Comparison of ENCODE assay signal across 7 cellular contexts in genomic region chr10:109914966-109915365, GRCh38. TPM values are rescaled to one million over a fixed set of nuclear protein-coding genes. Genes with fewer than 3 reads are reported as not detected.
DNase-seq lines count a peak whose midpoint lies in the region; ATAC-seq, FAIRE-seq and TF ChIP-seq lines count a peak whose summit lies in the region.

No MANE protein-coding gene starts in this region.

- no peak overlapping the region for H3K9ac ChIP-seq in keratinocyte (ENCODE audit: control insufficient read depth, extremely low read depth, insufficient read depth, low read length)

- peak overlapping the region; percentile 93 for H3K27ac ChIP-seq in keratinocyte (ENCODE audit: control insufficient read depth, insufficient read depth, low read length)

- peaks cover 79% of the 10 kb centered on the region for H3K4me1 Mint-ChIP-seq in activated T-cell treated with anti-CD3 and anti-CD28 coated beads, Interleukin-2, amount 50 U/mL, for 4 hours (ENCODE audit: low read depth)

- H3K4me2 ChIP-seq in keratinocyte (ENCODE audit: control insufficient read depth, extremely low read depth, insufficient read depth, low read depth, low read length): peak overlapping the region; percentile 54

- peaks cover 49% of the 10 kb centered on the region for H3K4me1 ChIP-seq in keratinocyte (ENCODE audit: control insufficient read depth, extremely low read depth, insufficient read depth, low read length)

- TF ChIP-seq CTCF in keratinocyte (optimal IDR thresholded peaks at IDR 0.05 in 1 of 3, IDR thresholded peaks at IDR 0.05 in 1 of 3, conservative IDR thresholded peaks at IDR 0.05 in 1 of 3; ENCODE audit: extremely low read depth in 1 of 3, insufficient read depth in 2 of 3, low read length in 3 of 3): no peak

- no peaks in the 10 kb centered on the region for H3K9me3 ChIP-seq in keratinocyte (ENCODE audit: control insufficient read depth, low read depth, low read length)

- no peak overlapping the region for H2AFZ ChIP-seq in keratinocyte (ENCODE audit: control insufficient read depth, low read length)

- H3K36me3 Mint-ChIP-seq in activated T-cell treated with anti-CD3 and anti-CD28 coated beads, Interleukin-2, amount 50 U/mL, for 4 hours (ENCODE audit: insufficient read depth): peaks cover 24% of the 10 kb centered on the region

- peaks cover 3% of the 10 kb centered on the region for H3K9me1 ChIP-seq in keratinocyte (ENCODE audit: control insufficient read depth, extremely low read depth, insufficient read depth, low read length)

- peak; percentile 86 for DNase-seq in LoVo (ENCODE audit: low spot score)
- peak; percentile 36 for DNase-seq in activated T-cell treated with anti-CD3 and anti-CD28 coated beads, Interleukin-2, amount 50 U/mL, for 4 hours
- no peak for DNase-seq in keratinocyte (ENCODE audit: low read depth, low spot score)
- DNase-seq in anterior cingulate cortex (lab: John Stamatoyannopoulos, UW): no peak
- DNase-seq in NCI-H446 treated with DMSO at 0.1 percent for 48 hours (lab: John Stamatoyannopoulos, UW): no peak

- no peaks in the 10 kb centered on the region for H3K27me3 ChIP-seq in keratinocyte (ENCODE audit: control insufficient read depth, extremely low read depth, insufficient read depth, low read length)

- H3K27me3 Mint-ChIP-seq in activated T-cell treated with anti-CD3 and anti-CD28 coated beads, Interleukin-2, amount 50 U/mL, for 4 hours (ENCODE audit: low read depth): no peaks in the 10 kb centered on the region

- dilution Hi-C loops in keratinocyte (cut with MboI; ENCODE audit: extremely low pct_ligation_motif_present, low sequenced_read_pairs): no loop called here

- no peaks in the 10 kb centered on the region for H3K9me3 Mint-ChIP-seq in activated T-cell treated with anti-CD3 and anti-CD28 coated beads, Interleukin-2, amount 50 U/mL, for 4 hours

- no peaks in the 10 kb centered on the region for H4K20me1 ChIP-seq in keratinocyte (ENCODE audit: control insufficient read depth, extremely low read depth, insufficient read depth, low read length)

- peak; percentile 93 for FAIRE-seq in keratinocyte (lab: Jason Lieb, UNC)

- H3K4me3 ChIP-seq in keratinocyte (ENCODE audit: control insufficient read depth in 2 of 3, extremely low read depth in 1 of 3, insufficient read depth in 2 of 3, low read depth in 1 of 3, low read length in 3 of 3): no peak overlapping the region

- H3K4me3 Mint-ChIP-seq in activated T-cell treated with anti-CD3 and anti-CD28 coated beads, Interleukin-2, amount 50 U/mL, for 4 hours: peak overlapping the region; percentile 11

- H3K79me2 ChIP-seq in keratinocyte (ENCODE audit: control insufficient read depth, insufficient read depth, low read length): peaks cover 52% of the 10 kb centered on the region

- peaks cover 6 to 11% of the 10 kb centered on the region in 2 experiments for H3K36me3 ChIP-seq in keratinocyte (ENCODE audit: control insufficient read depth in 2 of 2, extremely low read depth in 1 of 2, insufficient read depth in 2 of 2, low read length in 2 of 2)

- ATAC-seq in GM19351 (IDR thresholded peaks at IDR 0.05; ENCODE audit: unreplicated experiment) (peak; percentile 33), GM18520 (IDR thresholded peaks at IDR 0.05; ENCODE audit: unreplicated experiment) (no peak)
- peak; percentile 92 to 93 for ATAC-seq in activated T-cell treated with anti-CD3 and anti-CD28 coated beads, Interleukin-2, amount 50 U/mL, for 4 hours

RNA-seq across cellular contexts. Expression of gene XPNPEP1, which starts 8.3 kb away (rescaled TPM):
- 10 to 100 TPM; 57.0 to 62.6 (median 62.4) TPM for total RNA-seq in activated T-cell treated with anti-CD3 and anti-CD28 coated beads, Interleukin-2, amount 50 U/mL, for 4 hours
- polyA plus RNA-seq in keratinocyte: 96.2 to 171 TPM (median 154 TPM) in 3 replicates
- 63.0 TPM for polyA plus RNA-seq in keratinocyte (2011; ENCODE audit: low read depth)
- 193 and 194 TPM in 2 replicates for polyA plus RNA-seq in keratinocyte (2011; cell fraction: cytosol; rRNA removed)
- polyA plus RNA-seq in keratinocyte (2011; cell fraction: nucleus; rRNA removed): 258 and 305 TPM in 2 replicates
- 43.2 and 52.6 TPM in 2 replicates for polyA plus RNA-seq in keratinocyte (2012; ENCODE audit: low replicate concordance)
- polyA minus RNA-seq in keratinocyte: 304 to 419 TPM (median 412 TPM) in 3 replicates
- 164 TPM for polyA minus RNA-seq in keratinocyte (2011; cell fraction: cytosol; rRNA and poly(A)+ RNA removed)
- 134 and 140 TPM in 2 replicates for polyA minus RNA-seq in keratinocyte (2011; cell fraction: nucleus; rRNA and poly(A)+ RNA removed)

Comparison
In these comparisons a context has a peak if more than half of its experiments do, and no peak if none do; other contexts are left out.
1. DNase-seq: peak in LoVo (single experiment) and activated T-cell treated with anti-CD3 and anti-CD28 coated beads, Interleukin-2, amount 50 U/mL, for 4 hours (single experiment); none in keratinocyte (single experiment), anterior cingulate cortex (0 of 58) and NCI-H446 treated with DMSO at 0.1 percent for 48 hours (single experiment).